1 cellular context compared by ENCODE assay signal in genomic region chr10:93473161-93473560, GRCh38.
TF ChIP-seq lines count a peak whose summit lies in the region.

No MANE protein-coding gene starts in this region.

TF ChIP-seq in HCT116, 20 proteins besides CTCF, POLR2A, EP300 and RAD21 (continued from another document):
- TF ChIP-seq ELF1 (IDR thresholded peaks at IDR 0.05; ENCODE audit: borderline replicate concordance, low read depth) (no peak), SIN3A (IDR thresholded peaks at IDR 0.05; ENCODE audit: low read depth) (no peak), EGR1 (IDR thresholded peaks at IDR 0.05; ENCODE audit: low read depth) (no peak), SRF (IDR thresholded peaks at IDR 0.05; ENCODE audit: low read depth) (no peak), EZH2phosphoT487 (IDR thresholded peaks at IDR 0.05; ENCODE audit: borderline replicate concordance) (no peak), ZNF274 (IDR thresholded peaks at IDR 0.05; ENCODE audit: low read depth, low read length) (no peak), REST (IDR thresholded peaks at IDR 0.05; ENCODE audit: low read depth) (no peak)
